Comparison of ENCODE assay signal across 10 cellular contexts in the genomic region with DNA sequence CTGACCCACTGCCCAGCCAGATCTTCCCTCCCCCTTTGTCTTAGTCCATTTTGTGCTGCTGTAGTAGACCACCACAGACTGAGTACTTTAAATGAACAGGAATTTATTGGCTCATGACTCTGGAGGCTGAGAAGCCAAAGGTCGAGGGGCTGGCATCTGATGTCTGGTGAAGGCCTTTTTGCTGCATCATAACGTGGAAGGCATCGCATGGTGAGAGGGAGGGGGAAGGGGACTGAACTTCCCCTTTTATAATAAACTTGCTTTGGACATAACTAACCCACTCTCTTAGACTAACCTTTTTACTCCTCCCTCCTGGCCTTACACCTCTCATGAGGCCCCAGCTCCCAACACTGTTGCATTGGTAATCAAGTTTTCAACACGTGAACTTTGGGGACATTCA.
A peak's percentile ranks its signal among the peaks of the same experiment; 100 is the strongest.
DNase-seq lines count a peak whose midpoint lies in the region; ATAC-seq and TF ChIP-seq lines count a peak whose summit lies in the region.
"Had no signal": no experiment of that assay in that cellular context is flagged by ENCODE, and none has a peak within 500 bp of the region (broad histone marks: within the 10 kb centered on the region; RNA-seq: fewer than 3 reads in every experiment).

No MANE protein-coding gene starts in this region.

- H3K4me3 ChIP-seq in NB4 (ENCODE audit: low read depth, low read length) (no peak overlapping the region), skeletal muscle satellite cell (ENCODE audit: low read length) (no peak overlapping the region)
- H3K4me3 ChIP-seq: PC-9 had no signal

- peak overlapping the region; percentile 75 for H3K27ac Mint-ChIP-seq in activated CD4-positive, alpha-beta T cell treated with anti-CD3 and anti-CD28 coated beads for 36 hours
- no peak overlapping the region for H3K27ac Mint-ChIP-seq in central memory CD8-positive, alpha-beta T cell (ENCODE audit: low read depth)
- H3K27ac Mint-ChIP-seq: natural killer cell treated with Interleukin-12 subunit alpha and Interleukin-12 subunit beta and Interleukin-15 and Interleukin-18, amount 100 ng/mL, for 72 hours had no signal

- TF ChIP-seq CTCF in NB4 (IDR thresholded peaks at IDR 0.05; ENCODE audit: low read depth, low read length), result no peak

- POLR2A ChIA-PET in activated CD4-positive, alpha-beta T cell treated with anti-CD3 and anti-CD28 coated beads for 36 hours (lab: Charles Lee), result interaction anchor here (1.0 to 1.2 kb wide), 2 partner anchors 44 to 81 kb away, joined by 4 to 7 read pairs; no protein-coding TSS in a partner anchor

- H3K9ac ChIP-seq in skeletal muscle satellite cell (ENCODE audit: low read depth, low read length), result no peak overlapping the region

- peaks cover 5% of the 10 kb centered on the region for H3K36me3 Mint-ChIP-seq in activated CD4-positive, alpha-beta T cell treated with anti-CD3 and anti-CD28 coated beads for 36 hours (ENCODE audit: low read depth)
- peaks cover 3% of the 10 kb centered on the region for H3K36me3 Mint-ChIP-seq in central memory CD8-positive, alpha-beta T cell (ENCODE audit: insufficient read depth)

- peak overlapping the region; percentile 29 for H3K4me2 ChIP-seq in skeletal muscle satellite cell (ENCODE audit: low read length)
- H3K4me2 ChIP-seq: PC-9 had no signal

- H3K27me3 ChIP-seq in skeletal muscle satellite cell (ENCODE audit: control insufficient read depth, insufficient read depth, low read length), result no peaks in the 10 kb centered on the region

- no peaks in the 10 kb centered on the region for H3K9me3 Mint-ChIP-seq in activated CD4-positive, alpha-beta T cell treated with anti-CD3 and anti-CD28 coated beads for 36 hours (ENCODE audit: low read depth)
- H3K9me3 Mint-ChIP-seq in central memory CD8-positive, alpha-beta T cell, result no peaks in the 10 kb centered on the region
- H3K9me3 Mint-ChIP-seq: natural killer cell treated with Interleukin-12 subunit alpha and Interleukin-12 subunit beta and Interleukin-15 and Interleukin-18, amount 100 ng/mL, for 72 hours had no signal

- CTCF ChIA-PET in activated CD4-positive, alpha-beta T cell treated with anti-CD3 and anti-CD28 coated beads for 36 hours (lab: Charles Lee), result interaction anchor here (0.6 to 1.5 kb wide), 8 partner anchors 9 to 188 kb away, joined by 3 to 5 read pairs (median 4); no protein-coding TSS in a partner anchor

- no peaks in the 10 kb centered on the region for H3K9me3 ChIP-seq in skeletal muscle satellite cell (replicated peaks; ENCODE audit: low read length)

- peaks cover 39% of the 10 kb centered on the region for H3K4me1 ChIP-seq in skeletal muscle satellite cell (ENCODE audit: control insufficient read depth, insufficient read depth, low read length)

- no peaks in the 10 kb centered on the region for H3K27me3 Mint-ChIP-seq in activated CD4-positive, alpha-beta T cell treated with anti-CD3 and anti-CD28 coated beads for 36 hours
- H3K27me3 Mint-ChIP-seq in central memory CD8-positive, alpha-beta T cell, result no peaks in the 10 kb centered on the region
- H3K27me3 Mint-ChIP-seq: natural killer cell treated with Interleukin-12 subunit alpha and Interleukin-12 subunit beta and Interleukin-15 and Interleukin-18, amount 100 ng/mL, for 72 hours had no signal

- no peaks in the 10 kb centered on the region for H3K36me3 ChIP-seq in skeletal muscle satellite cell (ENCODE audit: insufficient read depth, low read length)

- peak; percentile 6 for ATAC-seq in activated CD4-positive, alpha-beta T cell treated with anti-CD3 and anti-CD28 coated beads for 36 hours
- ATAC-seq in central memory CD8-positive, alpha-beta T cell (replicated peaks; ENCODE audit: extremely low read depth, poor library complexity, severe bottlenecking), result peak; percentile 24
- ATAC-seq in GM21825 (IDR thresholded peaks at IDR 0.05; ENCODE audit: unreplicated experiment), result no peak

- TF ChIP-seq POLR2A in NB4 (IDR thresholded peaks at IDR 0.05; ENCODE audit: extremely low read depth, insufficient read length), result no peak

- H3K4me1 Mint-ChIP-seq in activated CD4-positive, alpha-beta T cell treated with anti-CD3 and anti-CD28 coated beads for 36 hours, result peaks cover 82% of the 10 kb centered on the region
- peaks cover 84% of the 10 kb centered on the region for H3K4me1 Mint-ChIP-seq in central memory CD8-positive, alpha-beta T cell

- intact Hi-C loops in activated CD4-positive, alpha-beta T cell treated with anti-CD3 and anti-CD28 coated beads for 36 hours (cut with DNase I, micrococcal nuclease), result loop anchor here in 1 of 2 experiments (5.0 kb wide), 1 partner anchor 41 kb away; no protein-coding TSS in a partner anchor

- peak overlapping the region; percentile 39 for H3K4me3 Mint-ChIP-seq in activated CD4-positive, alpha-beta T cell treated with anti-CD3 and anti-CD28 coated beads for 36 hours
- no peak overlapping the region for H3K4me3 Mint-ChIP-seq in central memory CD8-positive, alpha-beta T cell
- H3K4me3 Mint-ChIP-seq: natural killer cell treated with Interleukin-12 subunit alpha and Interleukin-12 subunit beta and Interleukin-15 and Interleukin-18, amount 100 ng/mL, for 72 hours had no signal

- no peak for DNase-seq in activated CD4-positive, alpha-beta T cell treated with anti-CD3 and anti-CD28 coated beads for 36 hours
- DNase-seq in activated CD4-positive, alpha-beta T cell treated with anti-CD3 and anti-CD28 coated beads for 1 hour, result no peak
- DNase-seq in NB4 (ENCODE audit: low read depth), result peak; percentile 91
- DNase-seq in central memory CD8-positive, alpha-beta T cell (ENCODE audit: low spot score in 2 of 2), result no peak
- DNase-seq in T1000 (lab: John Stamatoyannopoulos, UW), result no peak
- DNase-seq in iPS-NIHi7 (ENCODE audit: extremely low spot score), result no peak
- DNase-seq: PC-9 had no signal
